ENCODE assay signal across 1 cellular context in the genomic region with DNA sequence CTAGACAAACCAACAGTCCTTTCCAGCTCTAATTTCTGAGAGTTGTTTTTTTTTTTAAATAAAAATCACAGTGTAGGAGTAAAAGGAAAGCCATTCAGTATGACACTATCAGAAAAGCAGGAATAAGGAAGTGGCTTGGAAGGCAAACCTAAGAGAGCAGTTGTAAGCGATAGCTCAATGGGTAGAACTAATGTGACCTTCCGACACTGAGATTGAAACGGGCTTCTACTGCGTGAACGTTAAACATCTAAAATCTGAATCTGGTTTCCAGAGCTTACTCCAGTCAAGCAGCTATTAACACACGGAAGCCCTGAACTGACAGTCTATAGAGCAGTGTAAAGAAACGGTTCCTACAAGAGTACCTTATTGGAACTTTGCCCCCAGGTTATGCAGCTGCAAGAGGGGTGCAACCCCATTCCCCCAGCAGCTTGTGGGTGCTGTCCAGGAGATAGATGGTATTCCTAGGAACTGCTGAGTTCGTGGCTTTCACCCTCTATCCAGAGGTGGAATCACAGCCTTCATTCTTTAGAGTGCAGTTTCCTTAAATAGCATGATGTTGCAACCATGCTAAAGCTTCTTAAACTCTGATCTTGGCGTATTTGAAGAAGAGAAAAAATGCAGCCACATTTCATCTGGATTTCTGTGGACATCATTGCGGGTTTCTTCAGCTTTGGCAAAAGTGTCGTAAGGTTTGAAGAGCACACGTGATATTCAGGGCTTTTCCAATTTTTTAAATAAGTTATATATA.
A peak's percentile ranks its signal among the peaks of the same experiment; 100 is the strongest.
TF ChIP-seq lines count a peak whose summit lies in the region.

No MANE protein-coding gene starts in this region.

TF ChIP-seq in HEK293, 187 proteins besides CTCF, POLR2A, EP300 and RAD21 (continued from another document):
- TF ChIP-seq, protein P1, sequence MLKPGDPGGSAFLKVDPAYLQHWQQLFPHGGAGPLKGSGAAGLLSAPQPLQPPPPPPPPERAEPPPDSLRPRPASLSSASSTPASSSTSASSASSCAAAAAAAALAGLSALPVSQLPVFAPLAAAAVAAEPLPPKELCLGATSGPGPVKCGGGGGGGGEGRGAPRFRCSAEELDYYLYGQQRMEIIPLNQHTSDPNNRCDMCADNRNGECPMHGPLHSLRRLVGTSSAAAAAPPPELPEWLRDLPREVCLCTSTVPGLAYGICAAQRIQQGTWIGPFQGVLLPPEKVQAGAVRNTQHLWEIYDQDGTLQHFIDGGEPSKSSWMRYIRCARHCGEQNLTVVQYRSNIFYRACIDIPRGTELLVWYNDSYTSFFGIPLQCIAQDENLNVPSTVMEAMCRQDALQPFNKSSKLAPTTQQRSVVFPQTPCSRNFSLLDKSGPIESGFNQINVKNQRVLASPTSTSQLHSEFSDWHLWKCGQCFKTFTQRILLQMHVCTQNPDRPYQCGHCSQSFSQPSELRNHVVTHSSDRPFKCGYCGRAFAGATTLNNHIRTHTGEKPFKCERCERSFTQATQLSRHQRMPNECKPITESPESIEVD (tag by site-specific recombination; IDR thresholded peaks at IDR 0.05): no peak
- no peak for TF ChIP-seq ZNF248 (tag by site-specific recombination; IDR thresholded peaks at IDR 0.05)
- TF ChIP-seq, protein P2, sequence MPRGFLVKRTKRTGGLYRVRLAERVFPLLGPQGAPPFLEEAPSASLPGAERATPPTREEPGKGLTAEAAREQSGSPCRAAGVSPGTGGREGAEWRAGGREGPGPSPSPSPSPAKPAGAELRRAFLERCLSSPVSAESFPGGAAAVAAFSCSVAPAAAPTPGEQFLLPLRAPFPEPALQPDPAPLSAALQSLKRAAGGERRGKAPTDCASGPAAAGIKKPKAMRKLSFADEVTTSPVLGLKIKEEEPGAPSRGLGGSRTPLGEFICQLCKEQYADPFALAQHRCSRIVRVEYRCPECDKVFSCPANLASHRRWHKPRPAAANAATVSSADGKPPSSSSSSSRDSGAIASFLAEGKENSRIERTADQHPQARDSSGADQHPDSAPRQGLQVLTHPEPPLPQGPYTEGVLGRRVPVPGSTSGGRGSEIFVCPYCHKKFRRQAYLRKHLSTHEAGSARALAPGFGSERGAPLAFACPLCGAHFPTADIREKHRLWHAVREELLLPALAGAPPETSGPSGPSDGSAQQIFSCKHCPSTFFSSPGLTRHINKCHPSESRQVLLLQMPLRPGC (tag by site-specific recombination; IDR thresholded peaks at IDR 0.05): no peak
- no peak for TF ChIP-seq ZNF341 (tag by site-specific recombination; IDR thresholded peaks at IDR 0.05; ENCODE audit: low read depth)
- TF ChIP-seq ZNF624 (tag by site-specific recombination; IDR thresholded peaks at IDR 0.05): no peak
- TF ChIP-seq, protein P3, sequence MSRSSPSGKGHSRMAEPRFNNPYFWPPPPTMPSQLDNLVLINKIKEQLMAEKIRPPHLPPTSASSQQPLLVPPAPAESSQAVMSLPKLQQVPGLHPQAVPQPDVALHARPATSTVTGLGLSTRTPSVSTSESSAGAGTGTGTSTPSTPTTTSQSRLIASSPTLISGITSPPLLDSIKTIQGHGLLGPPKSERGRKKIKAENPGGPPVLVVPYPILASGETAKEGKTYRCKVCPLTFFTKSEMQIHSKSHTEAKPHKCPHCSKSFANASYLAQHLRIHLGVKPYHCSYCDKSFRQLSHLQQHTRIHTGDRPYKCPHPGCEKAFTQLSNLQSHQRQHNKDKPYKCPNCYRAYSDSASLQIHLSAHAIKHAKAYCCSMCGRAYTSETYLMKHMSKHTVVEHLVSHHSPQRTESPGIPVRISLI (tag by site-specific recombination; IDR thresholded peaks at IDR 0.05): no peak
- TF ChIP-seq FEZF1 (tag by site-specific recombination; IDR thresholded peaks at IDR 0.05): no peak
- no peak for TF ChIP-seq ZNF660 (tag by site-specific recombination; IDR thresholded peaks at IDR 0.05)
- TF ChIP-seq ZNF416 (tag by site-specific recombination; IDR thresholded peaks at IDR 0.05): no peak
- TF ChIP-seq, protein P4, sequence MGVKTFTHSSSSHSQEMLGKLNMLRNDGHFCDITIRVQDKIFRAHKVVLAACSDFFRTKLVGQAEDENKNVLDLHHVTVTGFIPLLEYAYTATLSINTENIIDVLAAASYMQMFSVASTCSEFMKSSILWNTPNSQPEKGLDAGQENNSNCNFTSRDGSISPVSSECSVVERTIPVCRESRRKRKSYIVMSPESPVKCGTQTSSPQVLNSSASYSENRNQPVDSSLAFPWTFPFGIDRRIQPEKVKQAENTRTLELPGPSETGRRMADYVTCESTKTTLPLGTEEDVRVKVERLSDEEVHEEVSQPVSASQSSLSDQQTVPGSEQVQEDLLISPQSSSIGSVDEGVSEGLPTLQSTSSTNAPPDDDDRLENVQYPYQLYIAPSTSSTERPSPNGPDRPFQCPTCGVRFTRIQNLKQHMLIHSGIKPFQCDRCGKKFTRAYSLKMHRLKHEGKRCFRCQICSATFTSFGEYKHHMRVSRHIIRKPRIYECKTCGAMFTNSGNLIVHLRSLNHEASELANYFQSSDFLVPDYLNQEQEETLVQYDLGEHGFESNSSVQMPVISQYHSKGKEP (tag by site-specific recombination; IDR thresholded peaks at IDR 0.05): peak; percentile 15
- no peak for TF ChIP-seq ZBTB7A (tag by site-specific recombination; IDR thresholded peaks at IDR 0.05; ENCODE audit: low read depth)
- TF ChIP-seq ZNF677 (tag by site-specific recombination; IDR thresholded peaks at IDR 0.05): no peak
- TF ChIP-seq, protein P5, sequence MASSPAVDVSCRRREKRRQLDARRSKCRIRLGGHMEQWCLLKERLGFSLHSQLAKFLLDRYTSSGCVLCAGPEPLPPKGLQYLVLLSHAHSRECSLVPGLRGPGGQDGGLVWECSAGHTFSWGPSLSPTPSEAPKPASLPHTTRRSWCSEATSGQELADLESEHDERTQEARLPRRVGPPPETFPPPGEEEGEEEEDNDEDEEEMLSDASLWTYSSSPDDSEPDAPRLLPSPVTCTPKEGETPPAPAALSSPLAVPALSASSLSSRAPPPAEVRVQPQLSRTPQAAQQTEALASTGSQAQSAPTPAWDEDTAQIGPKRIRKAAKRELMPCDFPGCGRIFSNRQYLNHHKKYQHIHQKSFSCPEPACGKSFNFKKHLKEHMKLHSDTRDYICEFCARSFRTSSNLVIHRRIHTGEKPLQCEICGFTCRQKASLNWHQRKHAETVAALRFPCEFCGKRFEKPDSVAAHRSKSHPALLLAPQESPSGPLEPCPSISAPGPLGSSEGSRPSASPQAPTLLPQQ (tag by site-specific recombination; IDR thresholded peaks at IDR 0.05): no peak
- TF ChIP-seq ZNF335 (tag by site-specific recombination; conservative IDR thresholded peaks at IDR 0.05): peak; percentile 70; the same call in 1 of the 2 replicates
- TF ChIP-seq ZNF19 (tag by site-specific recombination; IDR thresholded peaks at IDR 0.05; ENCODE audit: low read depth): no peak
- TF ChIP-seq, protein P6, sequence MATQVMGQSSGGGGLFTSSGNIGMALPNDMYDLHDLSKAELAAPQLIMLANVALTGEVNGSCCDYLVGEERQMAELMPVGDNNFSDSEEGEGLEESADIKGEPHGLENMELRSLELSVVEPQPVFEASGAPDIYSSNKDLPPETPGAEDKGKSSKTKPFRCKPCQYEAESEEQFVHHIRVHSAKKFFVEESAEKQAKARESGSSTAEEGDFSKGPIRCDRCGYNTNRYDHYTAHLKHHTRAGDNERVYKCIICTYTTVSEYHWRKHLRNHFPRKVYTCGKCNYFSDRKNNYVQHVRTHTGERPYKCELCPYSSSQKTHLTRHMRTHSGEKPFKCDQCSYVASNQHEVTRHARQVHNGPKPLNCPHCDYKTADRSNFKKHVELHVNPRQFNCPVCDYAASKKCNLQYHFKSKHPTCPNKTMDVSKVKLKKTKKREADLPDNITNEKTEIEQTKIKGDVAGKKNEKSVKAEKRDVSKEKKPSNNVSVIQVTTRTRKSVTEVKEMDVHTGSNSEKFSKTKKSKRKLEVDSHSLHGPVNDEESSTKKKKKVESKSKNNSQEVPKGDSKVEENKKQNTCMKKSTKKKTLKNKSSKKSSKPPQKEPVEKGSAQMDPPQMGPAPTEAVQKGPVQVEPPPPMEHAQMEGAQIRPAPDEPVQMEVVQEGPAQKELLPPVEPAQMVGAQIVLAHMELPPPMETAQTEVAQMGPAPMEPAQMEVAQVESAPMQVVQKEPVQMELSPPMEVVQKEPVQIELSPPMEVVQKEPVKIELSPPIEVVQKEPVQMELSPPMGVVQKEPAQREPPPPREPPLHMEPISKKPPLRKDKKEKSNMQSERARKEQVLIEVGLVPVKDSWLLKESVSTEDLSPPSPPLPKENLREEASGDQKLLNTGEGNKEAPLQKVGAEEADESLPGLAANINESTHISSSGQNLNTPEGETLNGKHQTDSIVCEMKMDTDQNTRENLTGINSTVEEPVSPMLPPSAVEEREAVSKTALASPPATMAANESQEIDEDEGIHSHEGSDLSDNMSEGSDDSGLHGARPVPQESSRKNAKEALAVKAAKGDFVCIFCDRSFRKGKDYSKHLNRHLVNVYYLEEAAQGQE (tag by site-specific recombination; IDR thresholded peaks at IDR 0.05): peak; percentile 81
- TF ChIP-seq, protein P7, sequence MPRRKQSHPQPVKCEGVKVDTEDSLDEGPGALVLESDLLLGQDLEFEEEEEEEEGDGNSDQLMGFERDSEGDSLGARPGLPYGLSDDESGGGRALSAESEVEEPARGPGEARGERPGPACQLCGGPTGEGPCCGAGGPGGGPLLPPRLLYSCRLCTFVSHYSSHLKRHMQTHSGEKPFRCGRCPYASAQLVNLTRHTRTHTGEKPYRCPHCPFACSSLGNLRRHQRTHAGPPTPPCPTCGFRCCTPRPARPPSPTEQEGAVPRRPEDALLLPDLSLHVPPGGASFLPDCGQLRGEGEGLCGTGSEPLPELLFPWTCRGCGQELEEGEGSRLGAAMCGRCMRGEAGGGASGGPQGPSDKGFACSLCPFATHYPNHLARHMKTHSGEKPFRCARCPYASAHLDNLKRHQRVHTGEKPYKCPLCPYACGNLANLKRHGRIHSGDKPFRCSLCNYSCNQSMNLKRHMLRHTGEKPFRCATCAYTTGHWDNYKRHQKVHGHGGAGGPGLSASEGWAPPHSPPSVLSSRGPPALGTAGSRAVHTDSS (tag by site-specific recombination; IDR thresholded peaks at IDR 0.05): no peak
- no peak for TF ChIP-seq ZNF155 (tag by site-specific recombination; IDR thresholded peaks at IDR 0.05)
- TF ChIP-seq ZNF350 (tag by site-specific recombination; IDR thresholded peaks at IDR 0.05): no peak
- TF ChIP-seq ZFP41 (tag by site-specific recombination; IDR thresholded peaks at IDR 0.05; ENCODE audit: borderline replicate concordance): no peak
